1 cellular context compared by ENCODE assay signal in genomic region chr17:50484341-50485155, GRCh38.
TF ChIP-seq lines count a peak whose summit lies in the region.

No MANE protein-coding gene starts in this region.

TF ChIP-seq in IMR-90, 13 proteins besides CTCF, POLR2A, EP300 and RAD21:
- TF ChIP-seq MAZ (IDR thresholded peaks at IDR 0.05; ENCODE audit: borderline replicate concordance, low read depth, low read length): no peak
- TF ChIP-seq NFE2L2 (IDR thresholded peaks at IDR 0.05; ENCODE audit: low read depth, low read length): no peak
TF ChIP-seq in IMR-90: peak in this region for 0.
